Comparison of ENCODE assay signal across 23 cellular contexts in genomic region chr7:116979430-116979829, GRCh38. TPM values are rescaled to one million over a fixed set of nuclear protein-coding genes. Genes with fewer than 3 reads are reported as not detected.
DNase-seq lines count a peak whose midpoint lies in the region; ATAC-seq and TF ChIP-seq lines count a peak whose summit lies in the region.
"Had no signal": no experiment of that assay in that cellular context is flagged by ENCODE, and none has a peak within 500 bp of the region (broad histone marks: within the 10 kb centered on the region; RNA-seq: fewer than 3 reads in every experiment).

No MANE protein-coding gene starts in this region.

- H2AK9ac ChIP-seq in IMR-90 (replicated peaks; ENCODE audit: low read depth, low read length, poor library complexity): no peak overlapping the region

- H3K4me1 ChIP-seq in IMR-90 (ENCODE audit: control insufficient read depth, insufficient read depth, low read length) (peaks cover 11% of the 10 kb centered on the region), mesenchymal stem cell (ENCODE audit: control insufficient read depth, insufficient read depth, low read depth, low read length) (peaks cover 5% of the 10 kb centered on the region), gastrocnemius medialis (no peaks in the 10 kb centered on the region)
- H3K4me1 ChIP-seq: BLaER1, SJCRH30 had no signal

- no peak overlapping the region for H3K4me3 ChIP-seq in IMR-90 (ENCODE audit: insufficient read depth, low read depth, low read length)
- H3K4me3 ChIP-seq in mesenchymal stem cell (ENCODE audit: insufficient read depth in 1 of 2, low read depth in 1 of 2, low read length in 2 of 2): no peak overlapping the region
- no peak overlapping the region for H3K4me3 ChIP-seq in gastrocnemius medialis
- H3K4me3 ChIP-seq: BLaER1, SJCRH30 had no signal

- H2BK15ac ChIP-seq in IMR-90 (ENCODE audit: low read depth, low read length): no peak overlapping the region
- H2BK15ac ChIP-seq in mesenchymal stem cell (ENCODE audit: low read depth, poor library complexity, severe bottlenecking): no peak overlapping the region

- H2BK120ac ChIP-seq in IMR-90 (ENCODE audit: low read depth, low read length) (no peak overlapping the region), mesenchymal stem cell (ENCODE audit: low read depth, low read length) (no peak overlapping the region)

- no peak overlapping the region for H2BK12ac ChIP-seq in mesenchymal stem cell (ENCODE audit: low read length in 2 of 2)

- dilution Hi-C loops in IMR-90 (cut with HindIII; ENCODE audit: low sequenced_read_pairs, unreplicated experiment): no loop called here

- H2AK5ac ChIP-seq in IMR-90 (ENCODE audit: low read depth, low read length) (no peak overlapping the region), mesenchymal stem cell (ENCODE audit: low read length, severe bottlenecking) (no peak overlapping the region)

- H4K8ac ChIP-seq in IMR-90 (ENCODE audit: low read depth in 2 of 2, low read length in 2 of 2) (no peak overlapping the region; a peak in 1 of 4 replicates), mesenchymal stem cell (ENCODE audit: low read length) (no peak overlapping the region)

- TF ChIP-seq POLR2A in IMR-90 (IDR thresholded peaks at IDR 0.05; ENCODE audit: low read depth, low read length): no peak
- no peak for TF ChIP-seq POLR2A in gastrocnemius medialis (IDR thresholded peaks at IDR 0.05)

- no peak overlapping the region for H3K56ac ChIP-seq in IMR-90 (ENCODE audit: extremely low read depth, insufficient read depth, low read length)

- no peak for TF ChIP-seq CTCF in IMR-90 (conservative IDR thresholded peaks at IDR 0.05; ENCODE audit: low read depth, low read length)
- no peak for TF ChIP-seq CTCF in WTC11 (IDR thresholded peaks at IDR 0.05)
- TF ChIP-seq CTCF in gastrocnemius medialis (IDR thresholded peaks at IDR 0.05 in 4 of 5, conservative IDR thresholded peaks at IDR 0.05 in 1 of 5): no peak

- no peaks in the 10 kb centered on the region for H4K20me1 ChIP-seq in IMR-90 (ENCODE audit: insufficient read depth, low read length)
- H4K20me1 ChIP-seq: BLaER1 had no signal

- H2BK5ac ChIP-seq in IMR-90 (ENCODE audit: low read depth, low read length, poor library complexity, severe bottlenecking) (peak overlapping the region; percentile 12), mesenchymal stem cell (ENCODE audit: low read depth, low read length, poor library complexity, severe bottlenecking) (no peak overlapping the region)

- 0 out of 2 replicates have a peak, but pooled peaks cover 3% of the 10 kb centered on the region for H3K4me1 Mint-ChIP-seq in WTC11

- H4K5ac ChIP-seq in IMR-90 (ENCODE audit: low read depth, low read length): no peak overlapping the region

- H2AFZ ChIP-seq in IMR-90 (replicated peaks; ENCODE audit: low read length, poor library complexity): no peak overlapping the region
- H2AFZ ChIP-seq in mesenchymal stem cell (ENCODE audit: low read depth, low read length): no peak overlapping the region

- H3K27ac ChIP-seq in IMR-90 (ENCODE audit: insufficient read depth, low read length): no peak overlapping the region
- H3K27ac ChIP-seq in mesenchymal stem cell (ENCODE audit: low read length, poor library complexity, severe bottlenecking): no peak overlapping the region
- no peak overlapping the region for H3K27ac ChIP-seq in gastrocnemius medialis
- H3K27ac ChIP-seq: BLaER1, SJCRH30 had no signal

- H4K91ac ChIP-seq in IMR-90 (ENCODE audit: insufficient read depth, low read depth, low read length) (no peak overlapping the region), mesenchymal stem cell (ENCODE audit: low read length) (no peak overlapping the region)

- CTCF ChIA-PET in IMR-90 (lab: Yijun Ruan, JAX): no interaction called here
- CTCF ChIA-PET in WTC11 (lab: Charles Lee): no interaction called here

- POLR2A ChIA-PET in IMR-90 (lab: Charles Lee; ENCODE audit: unreplicated experiment): interaction anchor here (1.1 kb wide), 1 partner anchor 141 kb away, joined by 3 read pairs; no protein-coding TSS in a partner anchor
- POLR2A ChIA-PET in WTC11 (lab: Charles Lee): no interaction called here

- H3K9me3 ChIP-seq in IMR-90 (ENCODE audit: control insufficient read depth, insufficient read depth, low read length) (no peaks in the 10 kb centered on the region), mesenchymal stem cell (ENCODE audit: control insufficient read depth, low read length) (no peaks in the 10 kb centered on the region), gastrocnemius medialis (no peaks in the 10 kb centered on the region)
- H3K9me3 ChIP-seq: SJCRH30 had no signal

- H3K23ac ChIP-seq in IMR-90 (ENCODE audit: low read depth, low read length): no peak overlapping the region
- no peak overlapping the region for H3K23ac ChIP-seq in mesenchymal stem cell (ENCODE audit: low read length in 2 of 2)

- H3K79me1 ChIP-seq in IMR-90 (ENCODE audit: low read depth in 1 of 2, low read length in 2 of 2): peaks cover 22 to 28% of the 10 kb centered on the region in 2 experiments
- peaks cover 27% of the 10 kb centered on the region for H3K79me1 ChIP-seq in mesenchymal stem cell (replicated peaks; ENCODE audit: low read length, poor library complexity, severe bottlenecking)

- H3K9me1 ChIP-seq in IMR-90 (ENCODE audit: insufficient read depth, low read length): 0 out of 2 replicates have a peak, but pooled peaks cover 9% of the 10 kb centered on the region

- ATAC-seq in IMR-90 (ENCODE audit: low read depth) (no peak), WTC11 (no peak), GM18858 (IDR thresholded peaks at IDR 0.05; ENCODE audit: unreplicated experiment) (no peak), gastrocnemius medialis (no peak)
- ATAC-seq: HCT116, Panc1 had no signal

- H3K36me3 ChIP-seq in IMR-90 (ENCODE audit: control insufficient read depth, insufficient read depth, low read length) (no peaks in the 10 kb centered on the region), mesenchymal stem cell (ENCODE audit: control insufficient read depth in 1 of 2, insufficient read depth in 2 of 2, low read depth in 1 of 2, low read length in 2 of 2) (no peaks in the 10 kb centered on the region), gastrocnemius medialis (no peaks in the 10 kb centered on the region)
- H3K36me3 ChIP-seq: BLaER1 had no signal

- no peak overlapping the region for H3K4ac ChIP-seq in IMR-90 (ENCODE audit: low read depth, low read length)
- no peak overlapping the region for H3K4ac ChIP-seq in mesenchymal stem cell (ENCODE audit: low read depth in 1 of 2, low read length in 2 of 2)

- no peaks in the 10 kb centered on the region for H3K27me3 Mint-ChIP-seq in WTC11 (ENCODE audit: low read depth)
- H3K27me3 Mint-ChIP-seq: CD4-positive, alpha-beta T cell; IgD-negative memory B cell had no signal

- WGBS in IMR-90 (ENCODE audit: extremely low coverage in 2 of 2, insufficient read length in 1 of 2), 2 experiments: no CpG with 5 or more reads among the region's 3 CpGs
- WGBS in mesenchymal stem cell: 99% methylated on average over 3 of the region's 3 CpGs

- intact Hi-C loops in IMR-90 (cut with micrococcal nuclease) (no loop called here), gastrocnemius medialis (cut with DNase I; ENCODE audit: low total_unique reads) (no loop called here)

- no peak overlapping the region for H3K14ac ChIP-seq in IMR-90 (replicated peaks; ENCODE audit: low read depth, low read length)
- no peak overlapping the region for H3K14ac ChIP-seq in mesenchymal stem cell (ENCODE audit: low read length in 2 of 2)

- peak overlapping the region; percentile 2; the same call in 1 of the 2 replicates for H3K27ac Mint-ChIP-seq in WTC11
- H3K27ac Mint-ChIP-seq: CD4-positive, alpha-beta T cell; IgD-negative memory B cell had no signal

- BruUV-seq in IMR-90 (replicated peaks; lab: Mats Ljungman, UMichigan): no TSS peak

- no peak overlapping the region for H3K9ac ChIP-seq in IMR-90 (ENCODE audit: low read depth, low read length)
- H3K9ac ChIP-seq in mesenchymal stem cell (ENCODE audit: low read length): peak overlapping the region; percentile 23
- H3K9ac ChIP-seq: BLaER1 had no signal

- H3K18ac ChIP-seq in IMR-90 (ENCODE audit: low read depth, low read length) (no peak overlapping the region), mesenchymal stem cell (ENCODE audit: low read depth in 1 of 2, low read length in 2 of 2) (no peak overlapping the region)

- no peak for DNase-seq in IMR-90
- no peak for DNase-seq in WTC11 (ENCODE audit: low spot score)
- DNase-seq in mesenchymal stem cell: no peak
- DNase-seq in NCI-H1930 (lab: John Stamatoyannopoulos, UW): no peak
- DNase-seq in gastrocnemius medialis: no peak
- no peak for DNase-seq in T1000 (lab: John Stamatoyannopoulos, UW)
- DNase-seq: ACHN; Caco-2; CD4-positive, alpha-beta T cell; DMS153; Karpas-422; NCI-H1694; NCI-H2081 treated with DMSO at 0.1 percent for 48 hours; NCI-H2171 treated with DMSO at 0.1 percent for 48 hours; NCI-H446; NCI-H69; NK-92 treated with Interleukin-12 subunit alpha and Interleukin-12 subunit beta, amount 100 ng/mL, for 24 hours; SJCRH30 had no signal

- peaks cover 5% of the 10 kb centered on the region for H3K36me3 Mint-ChIP-seq in WTC11
- H3K36me3 Mint-ChIP-seq: IgD-negative memory B cell had no signal

- H3K27me3 ChIP-seq in IMR-90 (ENCODE audit: control insufficient read depth, insufficient read depth, low read length) (no peaks in the 10 kb centered on the region), mesenchymal stem cell (ENCODE audit: control insufficient read depth in 1 of 2, insufficient read depth in 1 of 2, low read length in 2 of 2) (no peaks in the 10 kb centered on the region), gastrocnemius medialis (no peaks in the 10 kb centered on the region)
- H3K27me3 ChIP-seq: BLaER1, SJCRH30 had no signal

- peaks cover 4% of the 10 kb centered on the region; the same call in 1 of the 2 replicates for H3K9me3 Mint-ChIP-seq in WTC11
- H3K9me3 Mint-ChIP-seq: CD4-positive, alpha-beta T cell had no signal

- no peak for TF ChIP-seq RAD21 in IMR-90 (IDR thresholded peaks at IDR 0.05; ENCODE audit: low read length)

- H2BK20ac ChIP-seq in IMR-90 (ENCODE audit: low read depth, low read length): no peak overlapping the region

- in situ Hi-C loops in IMR-90 (cut with MboI; ENCODE audit: low sequenced_read_pairs) (no loop called here), gastrocnemius medialis (cut with MboI; ENCODE audit: low sequenced_read_pairs in 4 of 4) (no loop called here)

- no peak overlapping the region for H3K4me3 Mint-ChIP-seq in WTC11
- H3K4me3 Mint-ChIP-seq: CD4-positive, alpha-beta T cell; IgD-negative memory B cell had no signal

- peak overlapping the region; percentile 54; the same call in 1 of the 2 replicates for H3K4me2 ChIP-seq in IMR-90 (ENCODE audit: low read depth, low read length)
- H3K4me2 ChIP-seq in mesenchymal stem cell (ENCODE audit: low read length, poor library complexity, severe bottlenecking): no peak overlapping the region
- H3K4me2 ChIP-seq: BLaER1 had no signal

RNA-seq across cellular contexts. Expression of gene ST7, which starts 26.1 kb away (rescaled TPM):
- total RNA-seq in IMR-90 (2012; rRNA removed): 25.3 and 26.0 TPM in 2 replicates
- polyA plus RNA-seq in IMR-90 (2012; rRNA removed): 17.8 and 18.6 TPM in 2 replicates
- 6.4 and 10.2 TPM in 2 replicates for polyA plus RNA-seq in IMR-90 (2012; cell fraction: cytosol; rRNA removed)
- 9.2 and 54.0 TPM in 2 replicates for polyA plus RNA-seq in IMR-90 (2012; cell fraction: nucleus; rRNA removed; ENCODE audit: low replicate concordance)
- total RNA-seq in WTC11 (2021): 9.0 to 12.4 TPM (median 10.3 TPM) in 3 replicates
- 23.8 TPM for polyA plus RNA-seq in mesenchymal stem cell (2013, experiment 1 of 2)
- polyA plus RNA-seq in mesenchymal stem cell (2013, experiment 2 of 2): 24.5 TPM
- total RNA-seq in gastrocnemius medialis: 10 to 100 TPM in 3 of 4 donors, 1 to 10 TPM in 1; 5.5 to 14.5 (median 11.9) TPM
